Comparison of ENCODE assay signal across 8 cellular contexts in genomic region chr17:66906321-66907278, GRCh38. TPM values are rescaled to one million over a fixed set of nuclear protein-coding genes. Genes with fewer than 3 reads are reported as not detected.
DNase-seq lines count a peak whose midpoint lies in the region; ATAC-seq and TF ChIP-seq lines count a peak whose summit lies in the region.

No MANE protein-coding gene starts in this region.

- POLR2A ChIA-PET in activated CD8-positive, alpha-beta T cell treated with anti-CD3 and anti-CD28 coated beads for 36 hours (lab: Charles Lee): interaction anchor here (0.7 kb wide), 1 partner anchor 14 kb away, joined by 3 read pairs; no protein-coding TSS in a partner anchor

- H3K4me3 Mint-ChIP-seq in activated CD8-positive, alpha-beta T cell treated with anti-CD3 and anti-CD28 coated beads for 36 hours: no peak overlapping the region

- peak; percentile 86 for ATAC-seq in activated CD8-positive, alpha-beta T cell treated with anti-CD3 and anti-CD28 coated beads for 36 hours
- no peak for ATAC-seq in HG03442 (IDR thresholded peaks at IDR 0.05; ENCODE audit: unreplicated experiment)

- H3K27me3 Mint-ChIP-seq in activated CD8-positive, alpha-beta T cell treated with anti-CD3 and anti-CD28 coated beads for 36 hours: peaks cover 3% of the 10 kb centered on the region

- CTCF ChIA-PET in activated CD8-positive, alpha-beta T cell treated with anti-CD3 and anti-CD28 coated beads for 36 hours (lab: Charles Lee): interaction anchor here (0.6 to 1.5 kb wide), 5 partner anchors 51 to 705 kb away, joined by 3 to 4 read pairs (median 3); no protein-coding TSS in a partner anchor

- H3K36me3 Mint-ChIP-seq in activated CD8-positive, alpha-beta T cell treated with anti-CD3 and anti-CD28 coated beads for 36 hours (ENCODE audit: low read depth): no peaks in the 10 kb centered on the region

- H3K27ac ChIP-seq in effector memory CD4-positive, alpha-beta T cell (ENCODE audit: insufficient read depth, low read length, poor library complexity, severe bottlenecking): no peak overlapping the region

- no peak overlapping the region for H3K4me3 ChIP-seq in effector memory CD4-positive, alpha-beta T cell (ENCODE audit: insufficient read depth, low read depth, low read length, poor library complexity, severe bottlenecking)

- H3K27ac Mint-ChIP-seq in activated CD8-positive, alpha-beta T cell treated with anti-CD3 and anti-CD28 coated beads for 36 hours: peak overlapping the region; percentile 9

- H3K9me3 Mint-ChIP-seq in activated CD8-positive, alpha-beta T cell treated with anti-CD3 and anti-CD28 coated beads for 36 hours: no peaks in the 10 kb centered on the region

- H3K4me1 Mint-ChIP-seq in activated CD8-positive, alpha-beta T cell treated with anti-CD3 and anti-CD28 coated beads for 36 hours (ENCODE audit: low read depth): peaks cover 6% of the 10 kb centered on the region

- no peaks in the 10 kb centered on the region for H3K4me1 ChIP-seq in effector memory CD4-positive, alpha-beta T cell (ENCODE audit: control insufficient read depth, insufficient read depth, low read length, poor library complexity, severe bottlenecking)

- intact Hi-C loops in activated CD8-positive, alpha-beta T cell treated with anti-CD3 and anti-CD28 coated beads for 36 hours (cut with micrococcal nuclease): loop anchor here (5.0 kb wide), 2 partner anchors 179 to 704 kb away; no protein-coding TSS in a partner anchor

- no peaks in the 10 kb centered on the region for H3K27me3 ChIP-seq in effector memory CD4-positive, alpha-beta T cell (replicated peaks; ENCODE audit: control insufficient read depth, insufficient read depth, low read length, poor library complexity, severe bottlenecking)

- DNase-seq in COR-L47 (lab: John Stamatoyannopoulos, UW): peak; percentile 90
- peak; percentile 67 for DNase-seq in HPDE6-E6E7 (ENCODE audit: extremely low spot score)
- peak; percentile 91 for DNase-seq in NCI-H774 (lab: John Stamatoyannopoulos, UW)
- DNase-seq in activated CD8-positive, alpha-beta T cell treated with anti-CD3 and anti-CD28 coated beads for 36 hours: peak; percentile 84
- peak; percentile 9 to 30 (median 23) for DNase-seq in effector memory CD4-positive, alpha-beta T cell
- DNase-seq in medulla oblongata (ENCODE audit: extremely low spot score): peak; percentile 90
- DNase-seq in stimulated activated CD8-positive, alpha-beta memory T cell treated with anti-CD3 and anti-CD28 coated beads, Interleukin-15, amount 100 ng/mL, for 24 hours (ENCODE audit: low read depth): peak; percentile 28

- no peaks in the 10 kb centered on the region for H3K36me3 ChIP-seq in effector memory CD4-positive, alpha-beta T cell (ENCODE audit: control insufficient read depth, insufficient read depth, low read length)

- peak; percentile 94 for TF ChIP-seq CTCF in activated CD8-positive, alpha-beta T cell treated with anti-CD3 and anti-CD28 coated beads for 36 hours (IDR thresholded peaks at IDR 0.05)

- H3K9me3 ChIP-seq in effector memory CD4-positive, alpha-beta T cell (ENCODE audit: control insufficient read depth, low read length): no peaks in the 10 kb centered on the region

RNA-seq across cellular contexts. Expression of gene CACNG4, which starts 57.9 kb away (rescaled TPM):
- not detected for total RNA-seq in activated CD8-positive, alpha-beta T cell treated with anti-CD3 and anti-CD28 coated beads for 36 hours

Comparison
In these comparisons a context has a peak if more than half of its experiments do, and no peak if none do; other contexts are left out.
1. DNase-seq: peak in every context shown above with its lines; median percentile 91 in NCI-H774; 90 in COR-L47; 90 in medulla oblongata; 84 in activated CD8-positive, alpha-beta T cell treated with anti-CD3 and anti-CD28 coated beads for 36 hours; 67 in HPDE6-E6E7; 28 in stimulated activated CD8-positive, alpha-beta memory T cell treated with anti-CD3 and anti-CD28 coated beads, Interleukin-15, amount 100 ng/mL, for 24 hours; 23 in effector memory CD4-positive, alpha-beta T cell.